ENCODE assay signal across 13 cellular contexts in genomic region chr1:113875714-113876113, GRCh38. TPM values are rescaled to one million over a fixed set of nuclear protein-coding genes. Genes with fewer than 3 reads are reported as not detected.
A peak's percentile ranks its signal among the peaks of the same experiment; 100 is the strongest.
DNase-seq lines count a peak whose midpoint lies in the region; ATAC-seq lines count a peak whose summit lies in the region.
"Had no signal": no experiment of that assay in that cellular context is flagged by ENCODE, and none has a peak within 500 bp of the region (broad histone marks: within the 10 kb centered on the region; RNA-seq: fewer than 3 reads in every experiment).

No MANE protein-coding gene starts in this region.

- peak; percentile 48 for ATAC-seq in HG02943 (IDR thresholded peaks at IDR 0.05; ENCODE audit: low read depth, unreplicated experiment)
- no peak for ATAC-seq in GM19452 (IDR thresholded peaks at IDR 0.05; ENCODE audit: unreplicated experiment)
- ATAC-seq in GM21576 (IDR thresholded peaks at IDR 0.05; ENCODE audit: unreplicated experiment): no peak
- ATAC-seq: PC-3 had no signal

- DNase-seq in activated naive CD4-positive, alpha-beta T cell treated with Interleukin-2 at 50 U/mL for 16 hours: no peak
- DNase-seq in activated naive CD8-positive, alpha-beta T cell treated with anti-CD3 and anti-CD28 coated beads for 36 hours: no peak
- DNase-seq in SIG-M5 treated with dmso at 0.1 percent for 504 hours (lab: John Stamatoyannopoulos, UW; ENCODE audit: unreplicated experiment) (no peak), NCI-H1694 (lab: John Stamatoyannopoulos, UW) (no peak)
- DNase-seq: GF-D8, KBM-7, PC-3 had no signal

- H3K36me3 Mint-ChIP-seq in activated naive CD4-positive, alpha-beta T cell treated with anti-CD3 and anti-CD28 coated beads, Interleukin-2, amount 50 U/mL, for 24 hours: peaks cover 6% of the 10 kb centered on the region
- H3K36me3 Mint-ChIP-seq in activated naive CD8-positive, alpha-beta T cell treated with anti-CD3 and anti-CD28 coated beads for 36 hours: peaks cover 9% of the 10 kb centered on the region
- H3K36me3 Mint-ChIP-seq: brain, mesothelial cell of epicardium had no signal

- H3K4me3 Mint-ChIP-seq in activated naive CD4-positive, alpha-beta T cell treated with anti-CD3 and anti-CD28 coated beads, Interleukin-2, amount 50 U/mL, for 24 hours: peak overlapping the region; percentile 4
- H3K4me3 Mint-ChIP-seq in activated naive CD8-positive, alpha-beta T cell treated with anti-CD3 and anti-CD28 coated beads for 36 hours: no peak overlapping the region
- H3K4me3 Mint-ChIP-seq: brain, mesothelial cell of epicardium had no signal

- H3K4me1 Mint-ChIP-seq in activated naive CD4-positive, alpha-beta T cell treated with anti-CD3 and anti-CD28 coated beads, Interleukin-2, amount 50 U/mL, for 24 hours: peaks cover 71% of the 10 kb centered on the region
- peaks cover 56% of the 10 kb centered on the region for H3K4me1 Mint-ChIP-seq in activated naive CD8-positive, alpha-beta T cell treated with anti-CD3 and anti-CD28 coated beads for 36 hours

- H3K9me3 Mint-ChIP-seq in activated naive CD4-positive, alpha-beta T cell treated with anti-CD3 and anti-CD28 coated beads, Interleukin-2, amount 50 U/mL, for 24 hours: peaks cover 6% of the 10 kb centered on the region
- H3K9me3 Mint-ChIP-seq in activated naive CD8-positive, alpha-beta T cell treated with anti-CD3 and anti-CD28 coated beads for 36 hours: no peaks in the 10 kb centered on the region
- H3K9me3 Mint-ChIP-seq: brain, mesothelial cell of epicardium had no signal

- H3K27ac Mint-ChIP-seq in activated naive CD4-positive, alpha-beta T cell treated with anti-CD3 and anti-CD28 coated beads, Interleukin-2, amount 50 U/mL, for 24 hours: peak overlapping the region; percentile 92
- H3K27ac Mint-ChIP-seq in activated naive CD8-positive, alpha-beta T cell treated with anti-CD3 and anti-CD28 coated beads for 36 hours: peak overlapping the region; percentile 55
- H3K27ac Mint-ChIP-seq: mesothelial cell of epicardium had no signal

- H3K27me3 Mint-ChIP-seq in activated naive CD4-positive, alpha-beta T cell treated with anti-CD3 and anti-CD28 coated beads, Interleukin-2, amount 50 U/mL, for 24 hours: no peaks in the 10 kb centered on the region
- H3K27me3 Mint-ChIP-seq in activated naive CD8-positive, alpha-beta T cell treated with anti-CD3 and anti-CD28 coated beads for 36 hours: no peaks in the 10 kb centered on the region
- H3K27me3 Mint-ChIP-seq: brain had no signal

RNA-seq across cellular contexts. Expression of gene PTPN22, which starts 4.2 kb away (rescaled TPM):
- total RNA-seq in activated naive CD8-positive, alpha-beta T cell treated with anti-CD3 and anti-CD28 coated beads for 36 hours: 10 to 100 TPM; 67.9 to 68.4 TPM
- total RNA-seq: mesothelial cell of epicardium had no signal

RNA-seq across cellular contexts. Expression of gene BCL2L15, which starts 11.7 kb away (rescaled TPM):
- total RNA-seq in activated naive CD8-positive, alpha-beta T cell treated with anti-CD3 and anti-CD28 coated beads for 36 hours: 1 to 10 TPM in 1 of 2 experiments, under 1 TPM in 1; 0.88 to 2.2 TPM

RNA-seq across cellular contexts. Expression of gene AP4B1, which starts 28.9 kb away (rescaled TPM):
- total RNA-seq in activated naive CD8-positive, alpha-beta T cell treated with anti-CD3 and anti-CD28 coated beads for 36 hours: 10 to 100 TPM; 36.8 to 37.7 TPM

RNA-seq across cellular contexts. Expression of gene DCLRE1B, which starts 29.4 kb away (rescaled TPM):
- 10 to 100 TPM; 25.2 to 26.5 TPM for total RNA-seq in activated naive CD8-positive, alpha-beta T cell treated with anti-CD3 and anti-CD28 coated beads for 36 hours

RNA-seq across cellular contexts. Expression of gene HIPK1, which starts 53.4 kb away (rescaled TPM):
- total RNA-seq in activated naive CD8-positive, alpha-beta T cell treated with anti-CD3 and anti-CD28 coated beads for 36 hours: 10 to 100 TPM; 41.1 to 45.7 TPM
